Comparison of ENCODE assay signal across 24 cellular contexts in genomic region chr6:18016698-18017097, GRCh38. TPM values are rescaled to one million over a fixed set of nuclear protein-coding genes. Genes with fewer than 3 reads are reported as not detected.
"Had no signal": no experiment of that assay in that cellular context is flagged by ENCODE, and none has a peak within 500 bp of the region (broad histone marks: within the 10 kb centered on the region; RNA-seq: fewer than 3 reads in every experiment).

No MANE protein-coding gene starts in this region.

- H3K27ac Mint-ChIP-seq: activated CD4-positive, alpha-beta T cell treated with anti-CD3 and anti-CD28 coated beads for 36 hours; activated CD8-positive, alpha-beta memory T cell treated with anti-CD3 and anti-CD28 coated beads, Interleukin-2, amount 10 ng/mL, durations not matched to agents 7 days and 5 days; activated CD8-positive, alpha-beta T cell treated with anti-CD3 and anti-CD28 coated beads, Interleukin-2, amount 10 ng/mL, durations not matched to agents 7 days and 5 days; activated naive CD8-positive, alpha-beta T cell; effector memory CD8-positive, alpha-beta T cell; memory B cell; naive thymus-derived CD8-positive, alpha-beta T cell; T-helper 2 cell treated with Interferon-gamma antibody and Interleukin-4, amounts not matched to agents 5 μg/mL and 100 μg/mL, for 36 hours had no signal

- H3K9me3 ChIP-seq: gastrocnemius medialis, right atrium auricular region, suprapubic skin, tibial artery had no signal

- H3K4me3 ChIP-seq: gastrocnemius medialis, right atrium auricular region, suprapubic skin, tibial artery had no signal

- H3K27ac ChIP-seq: gastrocnemius medialis, right atrium auricular region, suprapubic skin, tibial artery had no signal

- H3K9me3 Mint-ChIP-seq: effector memory CD8-positive, alpha-beta T cell; neural crest cell had no signal

- ATAC-seq: activated CD4-positive, alpha-beta T cell treated with anti-CD3 and anti-CD28 coated beads for 36 hours; activated CD8-positive, alpha-beta memory T cell treated with anti-CD3 and anti-CD28 coated beads, Interleukin-2, amount 10 ng/mL, durations not matched to agents 7 days and 5 days; activated CD8-positive, alpha-beta T cell treated with anti-CD3 and anti-CD28 coated beads, Interleukin-2, amount 10 ng/mL, durations not matched to agents 7 days and 5 days; effector memory CD8-positive, alpha-beta T cell; gastrocnemius medialis; naive thymus-derived CD8-positive, alpha-beta T cell had no signal

- H3K36me3 ChIP-seq: gastrocnemius medialis, right atrium auricular region, suprapubic skin, tibial artery had no signal

- H3K27me3 ChIP-seq: gastrocnemius medialis, right atrium auricular region, suprapubic skin, tibial artery had no signal

- H3K27me3 Mint-ChIP-seq: activated CD4-positive, alpha-beta T cell treated with anti-CD3 and anti-CD28 coated beads for 36 hours had no signal

- H3K4me3 Mint-ChIP-seq: activated CD4-positive, alpha-beta T cell treated with anti-CD3 and anti-CD28 coated beads for 36 hours; activated CD8-positive, alpha-beta memory T cell treated with anti-CD3 and anti-CD28 coated beads, Interleukin-2, amount 10 ng/mL, durations not matched to agents 7 days and 5 days; activated CD8-positive, alpha-beta T cell treated with anti-CD3 and anti-CD28 coated beads, Interleukin-2, amount 10 ng/mL, durations not matched to agents 7 days and 5 days; activated naive CD8-positive, alpha-beta T cell; effector memory CD8-positive, alpha-beta T cell; memory B cell; naive thymus-derived CD8-positive, alpha-beta T cell; neural crest cell; T-helper 2 cell treated with Interferon-gamma antibody and Interleukin-4, amounts not matched to agents 5 μg/mL and 100 μg/mL, for 36 hours had no signal

- H3K36me3 Mint-ChIP-seq: activated CD8-positive, alpha-beta memory T cell treated with anti-CD3 and anti-CD28 coated beads, Interleukin-2, amount 10 ng/mL, durations not matched to agents 7 days and 5 days; activated naive CD8-positive, alpha-beta T cell; memory B cell; naive thymus-derived CD8-positive, alpha-beta T cell had no signal

- DNase-seq: activated CD4-positive, alpha-beta T cell treated with anti-CD3 and anti-CD28 coated beads for 36 hours; activated CD4-positive, CD25-positive, alpha-beta regulatory T cell; activated CD8-positive, alpha-beta memory T cell treated with anti-CD3 and anti-CD28 coated beads, Interleukin-2, amount 10 ng/mL, durations not matched to agents 7 days and 5 days; activated CD8-positive, alpha-beta T cell treated with anti-CD3 and anti-CD28 coated beads, Interleukin-2, amount 10 ng/mL, durations not matched to agents 7 days and 5 days; activated naive CD4-positive, alpha-beta T cell treated with Interleukin-2 at 50 U/mL for 16 hours; activated T-cell treated with anti-CD3 and anti-CD28 coated beads, Interleukin-2, amount 50 U/mL, for 48 hours; anterior cingulate cortex; cortex of kidney; effector memory CD8-positive, alpha-beta T cell; gastrocnemius medialis; glutamatergic neuron; islet precursor cell; naive thymus-derived CD8-positive, alpha-beta T cell; occipital lobe; stimulated activated CD4-positive, alpha-beta T cell treated with anti-CD3 and anti-CD28 coated beads, Interleukin-15, amount 100 ng/mL, for 24 hours; stimulated activated naive CD4-positive, alpha-beta T cell; T-helper 1 cell; tibial artery had no signal

- H3K4me1 ChIP-seq: gastrocnemius medialis, right atrium auricular region, suprapubic skin had no signal

- H3K4me1 Mint-ChIP-seq: activated CD4-positive, alpha-beta T cell treated with anti-CD3 and anti-CD28 coated beads for 36 hours; activated CD8-positive, alpha-beta memory T cell treated with anti-CD3 and anti-CD28 coated beads, Interleukin-2, amount 10 ng/mL, durations not matched to agents 7 days and 5 days; memory B cell; naive thymus-derived CD8-positive, alpha-beta T cell had no signal

RNA-seq across cellular contexts. Expression of gene KIF13A, which starts 29.3 kb away (rescaled TPM):
- total RNA-seq: activated CD8-positive, alpha-beta T cell treated with anti-CD3 and anti-CD28 coated beads, Interleukin-2, amount 10 ng/mL, durations not matched to agents 7 days and 5 days had no signal
- polyA plus RNA-seq: naive thymus-derived CD8-positive, alpha-beta T cell had no signal
